14 cellular contexts compared by ENCODE assay signal in the genomic region with DNA sequence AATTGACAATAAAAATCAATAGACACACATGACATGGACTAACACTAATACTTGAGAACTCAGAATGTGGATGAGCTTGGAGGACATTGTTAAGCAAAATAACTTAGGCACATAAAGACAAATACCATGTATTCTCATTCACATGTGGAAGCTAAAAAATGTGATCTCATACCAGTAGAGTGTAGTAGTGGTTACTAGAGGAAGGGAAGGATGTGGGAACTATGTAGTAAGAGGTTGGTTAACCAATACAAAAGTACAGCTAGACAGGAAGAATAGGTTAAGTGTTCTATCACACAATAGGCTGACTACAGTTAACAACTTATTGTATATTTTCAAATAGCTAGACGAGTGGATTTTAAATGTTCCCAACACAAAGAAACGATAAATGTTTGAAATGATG.
DNase-seq lines count a peak whose midpoint lies in the region; ATAC-seq lines count a peak whose summit lies in the region.
"Had no signal": no experiment of that assay in that cellular context is flagged by ENCODE, and none has a peak within 500 bp of the region (broad histone marks: within the 10 kb centered on the region; RNA-seq: fewer than 3 reads in every experiment).

No MANE protein-coding gene starts in this region.

- H3K4me1 ChIP-seq in NT2/D1 (ENCODE audit: insufficient read depth, insufficient read length): no peaks in the 10 kb centered on the region

- H3K36me3 Mint-ChIP-seq in activated T-cell treated with anti-CD3 and anti-CD28 coated beads, Interleukin-2, amount 50 U/mL, for 4 hours (ENCODE audit: insufficient read depth): no peaks in the 10 kb centered on the region
- H3K36me3 Mint-ChIP-seq in activated T-cell treated with anti-CD3 and anti-CD28 coated beads, Interleukin-2, amount 50 U/mL, for 24 hours (ENCODE audit: low read depth): no peaks in the 10 kb centered on the region
- no peaks in the 10 kb centered on the region for H3K36me3 Mint-ChIP-seq in central memory CD8-positive, alpha-beta T cell (ENCODE audit: insufficient read depth)

- H3K36me3 ChIP-seq in NT2/D1 (ENCODE audit: insufficient read depth, insufficient read length, low read length): no peaks in the 10 kb centered on the region
- H3K36me3 ChIP-seq: thoracic aorta, WERI-Rb-1 had no signal

- H3K9ac ChIP-seq in NT2/D1 (ENCODE audit: insufficient read length, low read depth): no peak overlapping the region
- H3K9ac ChIP-seq: SK-N-SH had no signal

- no peaks in the 10 kb centered on the region for H3K27me3 Mint-ChIP-seq in activated T-cell treated with anti-CD3 and anti-CD28 coated beads, Interleukin-2, amount 50 U/mL, for 4 hours (ENCODE audit: low read depth)
- no peaks in the 10 kb centered on the region for H3K27me3 Mint-ChIP-seq in activated T-cell treated with anti-CD3 and anti-CD28 coated beads, Interleukin-2, amount 50 U/mL, for 24 hours
- no peaks in the 10 kb centered on the region for H3K27me3 Mint-ChIP-seq in central memory CD8-positive, alpha-beta T cell

- H3K4me1 Mint-ChIP-seq in activated T-cell treated with anti-CD3 and anti-CD28 coated beads, Interleukin-2, amount 50 U/mL, for 4 hours (ENCODE audit: low read depth): peaks cover 10% of the 10 kb centered on the region
- peaks cover 11% of the 10 kb centered on the region for H3K4me1 Mint-ChIP-seq in activated T-cell treated with anti-CD3 and anti-CD28 coated beads, Interleukin-2, amount 50 U/mL, for 24 hours (ENCODE audit: low read depth)
- H3K4me1 Mint-ChIP-seq in central memory CD8-positive, alpha-beta T cell: peaks cover 7% of the 10 kb centered on the region

- H3K27ac Mint-ChIP-seq in activated T-cell treated with anti-CD3 and anti-CD28 coated beads, Interleukin-2, amount 50 U/mL, for 24 hours: no peak overlapping the region
- H3K27ac Mint-ChIP-seq in central memory CD8-positive, alpha-beta T cell (ENCODE audit: low read depth): no peak overlapping the region

- no peaks in the 10 kb centered on the region for H3K9me3 ChIP-seq in NT2/D1 (ENCODE audit: insufficient read depth, low read length)
- H3K9me3 ChIP-seq: SK-N-SH, thoracic aorta had no signal

- H3K4me3 Mint-ChIP-seq in activated T-cell treated with anti-CD3 and anti-CD28 coated beads, Interleukin-2, amount 50 U/mL, for 4 hours: no peak overlapping the region
- H3K4me3 Mint-ChIP-seq in activated T-cell treated with anti-CD3 and anti-CD28 coated beads, Interleukin-2, amount 50 U/mL, for 24 hours: no peak overlapping the region
- H3K4me3 Mint-ChIP-seq in central memory CD8-positive, alpha-beta T cell: no peak overlapping the region

- no peaks in the 10 kb centered on the region for H3K27me3 ChIP-seq in NT2/D1 (ENCODE audit: insufficient read depth, insufficient read length)

- DNase-seq in activated T-cell treated with anti-CD3 and anti-CD28 coated beads, Interleukin-2, amount 50 U/mL, for 4 hours: no peak
- no peak for DNase-seq in activated T-cell treated with anti-CD3 and anti-CD28 coated beads, Interleukin-2, amount 50 U/mL, for 24 hours
- peak; percentile 3 for DNase-seq in NT2/D1 (ENCODE audit: low read depth, low spot score)
- DNase-seq in central memory CD8-positive, alpha-beta T cell (ENCODE audit: low spot score in 2 of 2): no peak
- no peak for DNase-seq in stimulated activated naive CD8-positive, alpha-beta T cell treated with anti-CD3 and anti-CD28 coated beads, Interleukin-15, Interleukin-2, amounts not matched to agents 100 U/mL and 50 U/mL, for 24 hours
- no peak for DNase-seq in NCI-H2107 (lab: John Stamatoyannopoulos, UW)
- no peak for DNase-seq in glomerular visceral epithelial cell (ENCODE audit: extremely low spot score)
- no peak for DNase-seq in HuH-7.5 (ENCODE audit: low spot score)
- DNase-seq: ACHN, aorta, SK-N-SH, WERI-Rb-1 had no signal

- no peaks in the 10 kb centered on the region for H3K9me3 Mint-ChIP-seq in activated T-cell treated with anti-CD3 and anti-CD28 coated beads, Interleukin-2, amount 50 U/mL, for 4 hours
- no peaks in the 10 kb centered on the region for H3K9me3 Mint-ChIP-seq in activated T-cell treated with anti-CD3 and anti-CD28 coated beads, Interleukin-2, amount 50 U/mL, for 24 hours
- no peaks in the 10 kb centered on the region for H3K9me3 Mint-ChIP-seq in central memory CD8-positive, alpha-beta T cell

- H3K4me3 ChIP-seq in NT2/D1 (ENCODE audit: insufficient read length, low read depth): no peak overlapping the region
- H3K4me3 ChIP-seq: K562, thoracic aorta had no signal

- peak; percentile 34 to 46 for ATAC-seq in activated T-cell treated with anti-CD3 and anti-CD28 coated beads, Interleukin-2, amount 50 U/mL, for 4 hours
- ATAC-seq in central memory CD8-positive, alpha-beta T cell (replicated peaks; ENCODE audit: extremely low read depth, poor library complexity, severe bottlenecking): peak; percentile 99
- ATAC-seq in stimulated activated naive CD8-positive, alpha-beta T cell treated with anti-CD3 and anti-CD28 coated beads, Interleukin-15, Interleukin-2, amounts not matched to agents 100 U/mL and 50 U/mL, for 24 hours: peak; percentile 69
- ATAC-seq: K562 had no signal

Comparison
In these comparisons a context has a peak if more than half of its experiments do, and no peak if none do; other contexts are left out.
1. ATAC-seq: peak in every context shown above with its lines; median percentile 99 in central memory CD8-positive, alpha-beta T cell; 69 in stimulated activated naive CD8-positive, alpha-beta T cell treated with anti-CD3 and anti-CD28 coated beads, Interleukin-15, Interleukin-2, amounts not matched to agents 100 U/mL and 50 U/mL, for 24 hours; 40 in activated T-cell treated with anti-CD3 and anti-CD28 coated beads, Interleukin-2, amount 50 U/mL, for 4 hours.